In the genomic region with DNA sequence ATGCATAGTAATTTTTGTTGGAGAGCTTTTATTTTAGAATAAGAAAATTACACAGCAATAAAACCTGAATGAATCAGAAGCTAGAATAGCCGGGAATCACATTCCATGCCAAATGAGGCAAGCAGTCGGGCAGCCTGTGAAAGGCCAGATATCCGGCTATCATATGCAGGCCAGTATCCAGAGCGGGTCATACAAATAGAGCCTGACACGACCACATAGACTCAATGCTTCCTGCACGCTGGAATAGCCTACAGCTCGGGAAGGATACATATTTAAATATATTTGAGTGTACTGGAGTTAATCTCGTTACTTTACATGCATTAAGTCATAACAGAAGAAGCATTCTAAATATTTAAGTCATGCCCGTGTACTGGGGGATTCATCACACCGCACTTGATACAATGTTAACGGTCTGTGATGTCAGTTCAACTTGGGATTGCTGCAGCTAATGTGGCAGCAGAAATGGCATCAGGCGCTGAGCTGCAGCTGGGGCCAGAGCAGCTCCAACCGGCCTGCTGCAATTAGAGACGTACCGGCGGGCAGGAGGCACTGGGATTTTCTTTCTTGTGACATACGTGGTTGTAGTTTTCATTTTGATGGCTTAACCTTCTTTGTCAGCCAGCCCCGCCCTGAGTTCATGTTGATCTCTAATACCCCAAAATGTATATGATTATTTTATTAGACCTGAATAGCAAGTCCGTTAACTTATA, we compare ENCODE assay signal across 17 cellular contexts.
"Had no signal": no experiment of that assay in that cellular context is flagged by ENCODE, and none has a peak within 500 bp of the region (broad histone marks: within the 10 kb centered on the region; RNA-seq: fewer than 3 reads in every experiment).

No MANE protein-coding gene starts in this region.

- H3K36me3 ChIP-seq: adrenal gland, ascending aorta, spleen, thoracic aorta, vagina had no signal

- H3K27ac ChIP-seq: adrenal gland, ascending aorta, dorsolateral prefrontal cortex, esophagus muscularis mucosa, thoracic aorta, vagina had no signal

- H3K4me1 ChIP-seq: adrenal gland, ascending aorta, vagina had no signal

- H3K9me3 ChIP-seq: adrenal gland, ascending aorta, thoracic aorta, vagina had no signal

- H3K4me3 ChIP-seq: ascending aorta, dorsolateral prefrontal cortex, esophagus muscularis mucosa, left ventricle myocardium inferior, thoracic aorta, vagina had no signal

- H3K27me3 ChIP-seq: adrenal gland, ascending aorta, vagina had no signal

- DNase-seq: activated CD4-positive, alpha-beta T cell treated with anti-CD3 and anti-CD28 coated beads for 1 hour; activated CD4-positive, alpha-beta T cell treated with anti-CD3 and anti-CD28 coated beads, Interleukin-2, amount 50 U/mL, for 1 hour; activated T-cell treated with anti-CD3 and anti-CD28 coated beads, Interleukin-2, amount 50 U/mL, for 1 hour; dorsolateral prefrontal cortex; effector memory CD8-positive, alpha-beta T cell; hypothalamus; left ventricle myocardium inferior; nucleus accumbens; spleen; stimulated activated CD4-positive, alpha-beta T cell treated with anti-CD3 and anti-CD28 coated beads, Interleukin-4, amount 100 ng/mL, for 24 hours; stimulated activated naive CD4-positive, alpha-beta T cell treated with Interleukin-2 at 50 U/mL for 16 hours; T-cell had no signal
